In the genomic region with DNA sequence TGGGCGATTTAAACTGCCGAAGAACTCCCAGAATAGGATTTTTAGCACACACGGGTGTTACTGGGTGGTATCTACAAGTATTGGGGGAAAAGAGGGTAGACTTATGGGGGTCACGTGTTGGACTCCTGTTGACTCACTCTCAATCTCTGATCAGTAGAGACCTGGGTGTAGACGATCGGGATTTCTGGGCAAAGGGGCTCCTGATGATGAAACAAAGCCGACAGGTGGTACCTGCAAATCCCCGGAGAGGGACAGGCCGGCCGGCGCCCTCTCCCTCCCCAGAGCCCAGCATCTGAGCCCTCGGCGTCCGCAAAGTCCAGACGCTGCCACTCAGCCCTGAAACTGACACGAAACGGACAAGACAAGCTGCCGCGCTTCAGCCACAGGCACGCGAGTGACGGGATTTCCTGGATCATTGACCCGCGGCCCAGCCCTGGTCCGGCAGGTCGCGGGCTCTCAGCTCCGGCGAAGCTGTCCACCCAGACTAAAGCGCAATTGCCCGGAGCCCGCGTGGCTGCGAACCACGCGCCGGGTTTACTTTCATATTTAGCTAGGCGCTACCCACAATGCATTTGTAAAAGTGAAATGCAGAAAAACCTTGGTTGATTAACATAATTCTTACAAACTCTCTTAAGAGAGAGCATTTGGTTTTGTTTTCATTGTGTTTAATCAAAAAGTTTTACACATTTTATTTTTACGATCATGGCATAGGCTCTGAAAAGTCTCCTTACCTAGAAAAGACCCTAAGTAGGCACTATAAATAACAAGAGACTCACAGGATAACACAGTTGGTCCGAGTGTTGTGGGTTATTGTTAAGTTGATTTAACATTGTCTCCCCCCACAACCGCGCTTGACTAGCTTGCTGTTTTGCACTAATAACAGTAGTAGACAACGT, we compare ENCODE assay signal across 8 cellular contexts. TPM values are rescaled to one million over a fixed set of nuclear protein-coding genes. Genes with fewer than 3 reads are reported as not detected.
A peak's percentile ranks its signal among the peaks of the same experiment; 100 is the strongest.
DNase-seq lines count a peak whose midpoint lies in the region.

No MANE protein-coding gene starts in this region.

- H3K27ac ChIP-seq in neuronal stem cell (replicated peaks; ENCODE audit: low read length) (no peak overlapping the region), subcutaneous abdominal adipose tissue (ENCODE audit: low read depth, low read length) (peak overlapping the region; percentile 97)

- H2BK5ac ChIP-seq in neuronal stem cell (ENCODE audit: low read length) = peak overlapping the region; percentile 83

- H3K36me3 ChIP-seq in ES-I3 (ENCODE audit: insufficient read depth, low read length) (no peaks in the 10 kb centered on the region), H7 (replicated peaks; ENCODE audit: control insufficient read depth, insufficient read depth, low read length) (no peaks in the 10 kb centered on the region), neuronal stem cell (replicated peaks in 1 of 2; ENCODE audit: control insufficient read depth in 2 of 2, insufficient read depth in 2 of 2, low read length in 2 of 2) (no peaks in the 10 kb centered on the region), subcutaneous abdominal adipose tissue (ENCODE audit: control insufficient read depth in 5 of 5, insufficient read depth in 5 of 5, low read length in 5 of 5) (no peaks in the 10 kb centered on the region)

- peak; percentile 73 for DNase-seq in H7
- peak; percentile 86 for DNase-seq in M059J (ENCODE audit: low read depth)
- DNase-seq in SIG-M5 treated with dmso at 0.1 percent for 504 hours (lab: John Stamatoyannopoulos, UW; ENCODE audit: unreplicated experiment) = peak; percentile 79
- DNase-seq in activated naive CD4-positive, alpha-beta T cell (lab: John Stamatoyannopoulos, UW) = peak; percentile 40 to 52 (median 42)
- DNase-seq in foreskin melanocyte = peak; percentile 81
- DNase-seq in neuronal stem cell (ENCODE audit: low spot score) = peak; percentile 60

- no peak overlapping the region for H2BK120ac ChIP-seq in neuronal stem cell (ENCODE audit: low read depth, low read length)

- no peak overlapping the region for H2AK5ac ChIP-seq in neuronal stem cell (ENCODE audit: low read depth, low read length)

- peak overlapping the region; percentile 72 for H3K4me2 ChIP-seq in neuronal stem cell (ENCODE audit: insufficient read depth, low read length, poor library complexity, severe bottlenecking)

- no CpG with 5 or more reads among the region's 43 CpGs for WGBS in neuronal stem cell (ENCODE audit: extremely low coverage in 2 of 2, insufficient read length in 2 of 2, insufficient replicate concordance in 1 of 2), 2 donors

- no peaks in the 10 kb centered on the region; the same call in 1 of the 2 replicates for H3K27me3 ChIP-seq in H7 (ENCODE audit: control insufficient read depth, insufficient read depth, low read length)
- H3K27me3 ChIP-seq in neuronal stem cell (ENCODE audit: control insufficient read depth in 3 of 3, insufficient read depth in 3 of 3, low read depth in 1 of 3, low read length in 3 of 3) = peaks cover 0 to 19% (median 6%) of the 10 kb centered on the region in 3 experiments
- H3K27me3 ChIP-seq in subcutaneous abdominal adipose tissue (ENCODE audit: control insufficient read depth in 5 of 5, insufficient read depth in 4 of 5, low read length in 5 of 5) = no peaks in the 10 kb centered on the region

- peak overlapping the region; percentile 96 for H2AFZ ChIP-seq in neuronal stem cell (ENCODE audit: low read length)

- H4K8ac ChIP-seq in neuronal stem cell (ENCODE audit: low read depth, low read length) = no peak overlapping the region

- peak overlapping the region; percentile 91 for H3K18ac ChIP-seq in neuronal stem cell (ENCODE audit: low read length)

- H2BK12ac ChIP-seq in neuronal stem cell (ENCODE audit: low read length) = no peak overlapping the region

- H3K14ac ChIP-seq in neuronal stem cell (ENCODE audit: low read length) = peak overlapping the region; percentile 31

- H3K23ac ChIP-seq in neuronal stem cell (ENCODE audit: low read depth, low read length, poor library complexity) = no peak overlapping the region

- no peaks in the 10 kb centered on the region for H3K79me1 ChIP-seq in neuronal stem cell (ENCODE audit: low read depth, low read length)

- H2BK15ac ChIP-seq in neuronal stem cell (ENCODE audit: low read length) = no peak overlapping the region

- no peak overlapping the region for H4K91ac ChIP-seq in neuronal stem cell (ENCODE audit: low read depth, low read length, poor library complexity)

- H3K4me1 ChIP-seq in ES-I3 (ENCODE audit: insufficient read depth, low read length) (no peaks in the 10 kb centered on the region), neuronal stem cell (ENCODE audit: control insufficient read depth in 2 of 2, insufficient read depth in 1 of 2, low read depth in 1 of 2, low read length in 2 of 2) (no peaks in the 10 kb centered on the region), subcutaneous abdominal adipose tissue (ENCODE audit: control insufficient read depth in 5 of 5, insufficient read depth in 5 of 5, low read length in 5 of 5) (peaks cover 2 to 16% (median 14%) of the 10 kb centered on the region in 5 donors)

- no peak overlapping the region for H3K4ac ChIP-seq in neuronal stem cell (ENCODE audit: low read length)

- H3K4me3 ChIP-seq in H7 (ENCODE audit: insufficient read depth, low read depth, low read length) (peak overlapping the region; percentile 85), neuronal stem cell (ENCODE audit: low read length in 2 of 2) (peak overlapping the region; percentile 67 to 96), subcutaneous abdominal adipose tissue (ENCODE audit: low read depth in 1 of 5, low read length in 5 of 5) (peak overlapping the region; percentile 78 to 90 (median 88))

- H3K9me3 ChIP-seq in ES-I3 (ENCODE audit: control insufficient read depth, insufficient read depth, low read length) (no peaks in the 10 kb centered on the region), neuronal stem cell (replicated peaks in 1 of 2; ENCODE audit: control insufficient read depth in 2 of 2, insufficient read depth in 1 of 2, low read depth in 1 of 2, low read length in 2 of 2) (no peaks in the 10 kb centered on the region), subcutaneous abdominal adipose tissue (ENCODE audit: control insufficient read depth in 5 of 5, low read length in 5 of 5) (peaks cover 0 to 5% (median 0%) of the 10 kb centered on the region in 5 donors)

- H3K9ac ChIP-seq in ES-I3 (ENCODE audit: low read depth, low read length) = peak overlapping the region; percentile 88
- peak overlapping the region; percentile 95 for H3K9ac ChIP-seq in neuronal stem cell (ENCODE audit: low read depth, low read length, poor library complexity)
- peak overlapping the region; percentile 84 to 96 (median 95) for H3K9ac ChIP-seq in subcutaneous abdominal adipose tissue (ENCODE audit: low read length in 5 of 5)

RNA-seq across cellular contexts. Expression of gene EZH2, which starts 56.9 kb away (rescaled TPM):
- 18.4 and 19.2 TPM in 2 replicates for total RNA-seq in H7 (2014; rRNA removed; shearing (Covaris generic))
- total RNA-seq in M059J (2014; rRNA removed; shearing (Covaris generic)) = 19.5 and 37.1 TPM in 2 replicates
- polyA plus RNA-seq in neuronal stem cell (2013, experiment 1 of 2) = 65.4 TPM
- polyA plus RNA-seq in neuronal stem cell (2013, experiment 2 of 2) = 66.8 TPM
